Comparison of ENCODE assay signal across 39 cellular contexts in genomic region chr18:74029161-74029560, GRCh38.
"Had no signal": no experiment of that assay in that cellular context is flagged by ENCODE, and none has a peak within 500 bp of the region (broad histone marks: within the 10 kb centered on the region; RNA-seq: fewer than 3 reads in every experiment).

No MANE protein-coding gene starts in this region.

- H3K36me3 ChIP-seq: adrenal gland, ascending aorta, brain microvascular endothelial cell, breast epithelium, cardiac muscle cell had no signal

- H3K27me3 ChIP-seq: adrenal gland, ascending aorta, body of pancreas, brain microvascular endothelial cell, breast epithelium, cardiac muscle cell had no signal

- H3K4me1 Mint-ChIP-seq: activated naive CD4-positive, alpha-beta T cell treated with anti-CD3 and anti-CD28 coated beads, Interleukin-2, amount 10 ng/mL, durations not matched to agents 7 days and 5 days; activated naive CD4-positive, alpha-beta T cell treated with anti-CD3 and anti-CD28 coated beads, Interleukin-2, amount 50 U/mL, for 24 hours; activated naive CD8-positive, alpha-beta T cell treated with anti-CD3 and anti-CD28 coated beads for 36 hours; activated naive CD8-positive, alpha-beta T cell treated with anti-CD3 and anti-CD28 coated beads, Interleukin-2, amount 50 U/mL, for 24 hours; activated T-helper 17 cell treated with anti-CD3 and anti-CD28 coated beads, Interleukin-2, amount 50 U/mL, for 72 hours; brain; central memory CD8-positive, alpha-beta T cell had no signal

- DNase-seq: activated effector memory CD4-positive, alpha-beta T cell treated with anti-CD3 and anti-CD28 coated beads, Interleukin-2, amount 50 U/mL, for 16 hours; activated effector memory CD4-positive, alpha-beta T cell treated with Interleukin-2 at 50 U/mL for 16 hours; activated gamma-delta T cell; activated gamma-delta T cell treated with Interleukin-2 at 50 U/mL for 16 hours; activated naive CD4-positive, alpha-beta T cell; activated naive CD4-positive, alpha-beta T cell treated with anti-CD3 and anti-CD28 coated beads for 36 hours; activated naive CD4-positive, alpha-beta T cell treated with anti-CD3 and anti-CD28 coated beads, Interleukin-2, amount 10 ng/mL, durations not matched to agents 7 days and 5 days; activated naive CD4-positive, alpha-beta T cell treated with anti-CD3 and anti-CD28 coated beads, Interleukin-2, amount 50 U/mL, for 16 hours; activated naive CD4-positive, alpha-beta T cell treated with Interleukin-2 at 50 U/mL for 16 hours; activated naive CD8-positive, alpha-beta T cell treated with anti-CD3 and anti-CD28 coated beads for 36 hours; activated naive CD8-positive, alpha-beta T cell treated with anti-CD3 and anti-CD28 coated beads, Interleukin-2, amount 10 ng/mL, durations not matched to agents 7 days and 5 days; activated naive CD8-positive, alpha-beta T cell treated with anti-CD3 and anti-CD28 coated beads, Interleukin-2, amount 50 U/mL, for 24 hours; activated T-cell treated with anti-CD3 and anti-CD28 coated beads, Interleukin-2, amount 50 U/mL, for 24 hours; activated T-cell treated with anti-CD3 and anti-CD28 coated beads, Interleukin-2, amount 50 U/mL, for 4 hours; activated T-cell treated with anti-CD3 and anti-CD28 coated beads, Interleukin-2, amount 50 U/mL, for 48 hours; activated T-cell treated with anti-CD3 and anti-CD28 coated beads, Interleukin-2, amount 50 U/mL, for 72 hours; adrenal gland; amniotic stem cell; amygdala; anterior cingulate cortex; aorta; body of pancreas; brain microvascular endothelial cell; caudate nucleus; central memory CD4-positive, alpha-beta T cell; cerebellar nuclear complex had no signal

- ATAC-seq: activated naive CD4-positive, alpha-beta T cell treated with anti-CD3 and anti-CD28 coated beads, Interleukin-2, amount 50 U/mL, for 72 hours; activated naive CD8-positive, alpha-beta T cell treated with anti-CD3 and anti-CD28 coated beads, Interleukin-2, amount 50 U/mL, for 24 hours; activated T-cell treated with anti-CD3 and anti-CD28 coated beads, Interleukin-2, amount 50 U/mL, for 4 hours; activated T-cell treated with anti-CD3 and anti-CD28 coated beads, Interleukin-2, amount 50 U/mL, for 72 hours; activated T-helper 17 cell treated with anti-CD3 and anti-CD28 coated beads, Interleukin-2, amount 50 U/mL, for 72 hours; body of pancreas had no signal

- FAIRE-seq: astrocyte, bronchial epithelial cell had no signal

- H3K4me3 Mint-ChIP-seq: activated naive CD4-positive, alpha-beta T cell treated with anti-CD3 and anti-CD28 coated beads for 36 hours; activated naive CD4-positive, alpha-beta T cell treated with anti-CD3 and anti-CD28 coated beads, Interleukin-2, amount 10 ng/mL, durations not matched to agents 7 days and 5 days; activated naive CD4-positive, alpha-beta T cell treated with anti-CD3 and anti-CD28 coated beads, Interleukin-2, amount 50 U/mL, for 24 hours; activated naive CD8-positive, alpha-beta T cell; activated naive CD8-positive, alpha-beta T cell treated with anti-CD3 and anti-CD28 coated beads for 36 hours; activated naive CD8-positive, alpha-beta T cell treated with anti-CD3 and anti-CD28 coated beads, Interleukin-2, amount 10 ng/mL, durations not matched to agents 7 days and 5 days; activated naive CD8-positive, alpha-beta T cell treated with anti-CD3 and anti-CD28 coated beads, Interleukin-2, amount 50 U/mL, for 24 hours; activated T-cell treated with anti-CD3 and anti-CD28 coated beads, Interleukin-2, amount 50 U/mL, for 24 hours; activated T-cell treated with anti-CD3 and anti-CD28 coated beads, Interleukin-2, amount 50 U/mL, for 4 hours; activated T-cell treated with anti-CD3 and anti-CD28 coated beads, Interleukin-2, amount 50 U/mL, for 72 hours; activated T-helper 1 cell treated with anti-CD3 and anti-CD28 coated beads, Interleukin-12 subunit alpha, Interleukin-12 subunit beta, Interleukin-2, Interleukin-4 antibody, amounts not matched to agents 30 ng/mL and 10 ng/mL and 1 ng/mL, durations not matched to agents 14 hours and 24 hours and 36 hours; activated T-helper 17 cell treated with anti-CD3 and anti-CD28 coated beads, Interleukin-2, amount 50 U/mL, for 72 hours; brain; central memory CD8-positive, alpha-beta T cell had no signal

- H3K9me3 Mint-ChIP-seq: activated naive CD4-positive, alpha-beta T cell treated with anti-CD3 and anti-CD28 coated beads for 36 hours; activated naive CD4-positive, alpha-beta T cell treated with anti-CD3 and anti-CD28 coated beads, Interleukin-2, amount 10 ng/mL, durations not matched to agents 7 days and 5 days; activated naive CD4-positive, alpha-beta T cell treated with anti-CD3 and anti-CD28 coated beads, Interleukin-2, amount 50 U/mL, for 24 hours; activated naive CD4-positive, alpha-beta T cell treated with anti-CD3 and anti-CD28 coated beads, Interleukin-2, amount 50 U/mL, for 72 hours; activated naive CD8-positive, alpha-beta T cell treated with anti-CD3 and anti-CD28 coated beads for 36 hours; activated naive CD8-positive, alpha-beta T cell treated with anti-CD3 and anti-CD28 coated beads, Interleukin-2, amount 10 ng/mL, durations not matched to agents 7 days and 5 days; activated naive CD8-positive, alpha-beta T cell treated with anti-CD3 and anti-CD28 coated beads, Interleukin-2, amount 50 U/mL, for 24 hours; activated T-cell treated with anti-CD3 and anti-CD28 coated beads, Interleukin-2, amount 50 U/mL, for 24 hours; activated T-cell treated with anti-CD3 and anti-CD28 coated beads, Interleukin-2, amount 50 U/mL, for 4 hours; activated T-cell treated with anti-CD3 and anti-CD28 coated beads, Interleukin-2, amount 50 U/mL, for 72 hours; activated T-helper 1 cell treated with anti-CD3 and anti-CD28 coated beads, Interleukin-12 subunit alpha, Interleukin-12 subunit beta, Interleukin-2, Interleukin-4 antibody, amounts not matched to agents 30 ng/mL and 10 ng/mL and 1 ng/mL, durations not matched to agents 14 hours and 24 hours and 36 hours; activated T-helper 17 cell treated with anti-CD3 and anti-CD28 coated beads, Interleukin-2, amount 50 U/mL, for 72 hours; activated T-helper 2 cell treated with anti-CD3 and anti-CD28 coated beads, Interferon-gamma antibody, Interleukin-2, Interleukin-4, amounts not matched to agents 10 μg/mL and 5 μg/mL and 100 μg/mL, durations not matched to agents 14 hours and 24 hours and 36 hours; brain; central memory CD8-positive, alpha-beta T cell had no signal

- H3K27ac ChIP-seq: adrenal gland, ascending aorta, body of pancreas, brain microvascular endothelial cell, breast epithelium, cardiac muscle cell had no signal

- H3K4me1 ChIP-seq: adrenal gland, ascending aorta, body of pancreas, breast epithelium had no signal

- H3K9me3 ChIP-seq: adrenal gland, ascending aorta, body of pancreas, breast epithelium had no signal

- H3K27ac Mint-ChIP-seq: activated naive CD4-positive, alpha-beta T cell treated with anti-CD3 and anti-CD28 coated beads for 36 hours; activated naive CD4-positive, alpha-beta T cell treated with anti-CD3 and anti-CD28 coated beads, Interleukin-2, amount 10 ng/mL, durations not matched to agents 7 days and 5 days; activated naive CD4-positive, alpha-beta T cell treated with anti-CD3 and anti-CD28 coated beads, Interleukin-2, amount 50 U/mL, for 24 hours; activated naive CD4-positive, alpha-beta T cell treated with anti-CD3 and anti-CD28 coated beads, Interleukin-2, amount 50 U/mL, for 72 hours; activated naive CD8-positive, alpha-beta T cell; activated naive CD8-positive, alpha-beta T cell treated with anti-CD3 and anti-CD28 coated beads for 36 hours; activated naive CD8-positive, alpha-beta T cell treated with anti-CD3 and anti-CD28 coated beads, Interleukin-2, amount 10 ng/mL, durations not matched to agents 7 days and 5 days; activated naive CD8-positive, alpha-beta T cell treated with anti-CD3 and anti-CD28 coated beads, Interleukin-2, amount 50 U/mL, for 24 hours; activated T-cell treated with anti-CD3 and anti-CD28 coated beads, Interleukin-2, amount 50 U/mL, for 24 hours; activated T-cell treated with anti-CD3 and anti-CD28 coated beads, Interleukin-2, amount 50 U/mL, for 72 hours; activated T-helper 1 cell treated with anti-CD3 and anti-CD28 coated beads, Interleukin-12 subunit alpha, Interleukin-12 subunit beta, Interleukin-2, Interleukin-4 antibody, amounts not matched to agents 30 ng/mL and 10 ng/mL and 1 ng/mL, durations not matched to agents 14 hours and 24 hours and 36 hours; activated T-helper 17 cell treated with anti-CD3 and anti-CD28 coated beads, Interleukin-2, amount 50 U/mL, for 72 hours; activated T-helper 2 cell treated with anti-CD3 and anti-CD28 coated beads, Interferon-gamma antibody, Interleukin-2, Interleukin-4, amounts not matched to agents 10 μg/mL and 5 μg/mL and 100 μg/mL, durations not matched to agents 14 hours and 24 hours and 36 hours; brain had no signal

- H3K4me3 ChIP-seq: adrenal gland, ascending aorta, body of pancreas, breast epithelium, cardiac muscle cell had no signal
